ENCODE assay signal across 14 cellular contexts in the genomic region with DNA sequence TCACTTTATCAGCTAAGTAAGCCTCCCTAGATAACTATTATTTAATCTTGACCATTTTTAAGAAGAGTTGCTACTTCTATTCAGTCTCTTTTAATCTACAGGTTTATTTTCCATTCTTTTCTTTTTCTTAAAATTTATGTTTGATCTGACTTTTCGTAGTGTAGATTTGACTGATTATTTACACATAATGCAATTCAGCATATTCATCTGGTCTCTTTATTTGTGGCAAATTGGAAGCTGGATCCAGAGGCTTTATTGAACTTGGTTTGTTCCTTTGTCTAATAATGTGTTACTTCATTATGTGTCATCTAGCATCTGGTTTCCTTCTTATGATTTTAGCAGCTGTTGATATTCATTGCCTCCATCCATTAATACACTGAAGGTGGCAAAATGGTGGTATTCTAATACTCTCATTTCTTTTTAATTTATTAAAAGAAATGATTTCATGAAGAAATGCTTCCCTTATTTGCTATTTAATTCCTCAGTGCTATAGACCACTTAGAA.
A peak's percentile ranks its signal among the peaks of the same experiment; 100 is the strongest.
DNase-seq lines count a peak whose midpoint lies in the region; ATAC-seq, FAIRE-seq and TF ChIP-seq lines count a peak whose summit lies in the region.
"Had no signal": no experiment of that assay in that cellular context is flagged by ENCODE, and none has a peak within 500 bp of the region (broad histone marks: within the 10 kb centered on the region; RNA-seq: fewer than 3 reads in every experiment).

No MANE protein-coding gene starts in this region.

- H3K4me1 ChIP-seq in A549 (peaks cover 12% of the 10 kb centered on the region), breast epithelium (no peaks in the 10 kb centered on the region)

- H3K4me2 ChIP-seq in A549: no peak overlapping the region
- H3K4me2 ChIP-seq: BLaER1 treated with 17β-estradiol and CSF1 and Interleukin-3, amounts not matched to agents 10 nM and 100 nM had no signal

- 78% methylated on average over 1 of the region's 1 CpG for WGBS in A549 (ENCODE audit: missing lambda C conversion rate)

- TF ChIP-seq RAD21 in A549 (conservative IDR thresholded peaks at IDR 0.05 in 1 of 2, IDR thresholded peaks at IDR 0.05 in 1 of 2): no peak

- FAIRE-seq in A549 (lab: Jason Lieb, UNC) (no peak), islet of Langerhans (lab: Jason Lieb, UNC) (peak; percentile 33)

- DNase-seq in A549 (ENCODE audit: low read depth in 1 of 2, low spot score in 1 of 2): no peak
- peak; percentile 64 for DNase-seq in LHCN-M2 (ENCODE audit: low read depth)
- DNase-seq in dermis blood vessel endothelial cell: peak; percentile 6
- no peak for DNase-seq in NCI-H526 treated with DMSO at 0.1 percent for 48 hours (lab: John Stamatoyannopoulos, UW)
- no peak for DNase-seq in hippocampal formation (lab: John Stamatoyannopoulos, UW)
- DNase-seq in breast epithelium (ENCODE audit: low spot score in 2 of 2): no peak
- DNase-seq: 8988T; ACHN; CD4-positive, CD25-positive, alpha-beta regulatory T cell; DMS 273 treated with DMSO at 0.1 percent for 48 hours; GOT3; H9 had no signal

- no peak for ATAC-seq in A549

- intact Hi-C loops in breast epithelium (cut with DNase I; ENCODE audit: low total_unique reads): no loop called here

- POLR2A ChIA-PET in A549 (lab: Yijun Ruan, JAX): no interaction called here

- CTCF ChIA-PET in A549 (lab: Yijun Ruan, JAX): interaction anchor here (0.7 to 0.9 kb wide), 3 partner anchors 11 to 115 kb away, joined by 3 read pairs; no protein-coding TSS in a partner anchor

- no peak for TF ChIP-seq EP300 in A549 (IDR thresholded peaks at IDR 0.05)

- H3K27me3 ChIP-seq in breast epithelium: no peaks in the 10 kb centered on the region
- H3K27me3 ChIP-seq: BLaER1 treated with 17β-estradiol and CSF1 and Interleukin-3, amounts not matched to agents 10 nM and 100 nM had no signal

- TF ChIP-seq POLR2A in A549 (IDR thresholded peaks at IDR 0.05; ENCODE audit: low read length) (no peak), breast epithelium (IDR thresholded peaks at IDR 0.05) (no peak)

- no peak for TF ChIP-seq CTCF in A549 (IDR thresholded peaks at IDR 0.05)
- TF ChIP-seq CTCF in breast epithelium (IDR thresholded peaks at IDR 0.05): no peak

- H3K27ac ChIP-seq in A549: no peak overlapping the region
- no peak overlapping the region for H3K27ac ChIP-seq in breast epithelium

- no peaks in the 10 kb centered on the region for H3K9me3 ChIP-seq in A549
- no peaks in the 10 kb centered on the region for H3K9me3 ChIP-seq in breast epithelium
- H3K9me3 ChIP-seq: BLaER1 treated with 17β-estradiol and CSF1 and Interleukin-3, amounts not matched to agents 10 nM and 100 nM had no signal

- no peak overlapping the region for H3K4me3 ChIP-seq in A549
- no peak overlapping the region for H3K4me3 ChIP-seq in breast epithelium
- H3K4me3 ChIP-seq: BLaER1 treated with 17β-estradiol and CSF1 and Interleukin-3, amounts not matched to agents 10 nM and 100 nM had no signal

- H3K36me3 ChIP-seq in breast epithelium: no peaks in the 10 kb centered on the region

TF ChIP-seq in A549, 52 proteins besides CTCF, POLR2A, EP300 and RAD21:
- peak; percentile 33 for TF ChIP-seq MAFK (IDR thresholded peaks at IDR 0.05; ENCODE audit: partially characterized antibody)
- no peak for TF ChIP-seq CHD4 (IDR thresholded peaks at IDR 0.05; ENCODE audit: borderline replicate concordance)

Comparison
In these comparisons a context has a peak if more than half of its experiments do, and no peak if none do; other contexts are left out.
1. DNase-seq: peak in LHCN-M2 (single experiment) and dermis blood vessel endothelial cell (single experiment); none in A549 (0 of 2), NCI-H526 treated with DMSO at 0.1 percent for 48 hours (single experiment), hippocampal formation (0 of 2) and breast epithelium (0 of 2).